In the genomic region with DNA sequence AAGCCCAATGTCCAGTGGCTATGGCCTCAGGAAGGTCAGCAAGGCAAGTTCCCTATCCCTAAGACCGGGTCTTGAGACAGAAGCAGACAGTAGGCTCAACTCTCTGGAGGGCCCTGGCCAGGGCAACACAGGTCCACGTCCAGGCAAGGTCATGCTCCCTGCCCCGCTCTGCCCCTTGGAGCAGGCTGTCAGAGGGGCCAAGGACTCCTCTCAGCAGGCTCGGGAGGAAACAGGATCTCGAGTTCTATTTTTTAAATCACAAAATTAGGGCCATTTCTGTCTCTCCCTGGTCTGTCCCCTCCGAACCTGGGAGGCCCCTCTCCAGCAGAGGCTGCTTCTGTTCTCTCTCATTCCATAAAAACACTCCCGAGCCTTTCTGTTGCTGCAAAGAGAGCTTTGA, we compare ENCODE assay signal across 2 cellular contexts.
TF ChIP-seq lines count a peak whose summit lies in the region.

No MANE protein-coding gene starts in this region.

TF ChIP-seq in neural cell, 6 proteins besides CTCF, POLR2A, EP300 and RAD21:
- no peak for TF ChIP-seq MXI1 (conservative IDR thresholded peaks at IDR 0.05; ENCODE audit: poor library complexity, severe bottlenecking)
- no peak for TF ChIP-seq POLR2AphosphoS5 (IDR thresholded peaks at IDR 0.05)
- TF ChIP-seq TAF1 (IDR thresholded peaks at IDR 0.05; ENCODE audit: low read depth): no peak
- TF ChIP-seq EZH2 (IDR thresholded peaks at IDR 0.05; ENCODE audit: borderline replicate concordance, insufficient read depth, low read length, poor library complexity, severe bottlenecking): no peak
- TF ChIP-seq, protein P1, sequence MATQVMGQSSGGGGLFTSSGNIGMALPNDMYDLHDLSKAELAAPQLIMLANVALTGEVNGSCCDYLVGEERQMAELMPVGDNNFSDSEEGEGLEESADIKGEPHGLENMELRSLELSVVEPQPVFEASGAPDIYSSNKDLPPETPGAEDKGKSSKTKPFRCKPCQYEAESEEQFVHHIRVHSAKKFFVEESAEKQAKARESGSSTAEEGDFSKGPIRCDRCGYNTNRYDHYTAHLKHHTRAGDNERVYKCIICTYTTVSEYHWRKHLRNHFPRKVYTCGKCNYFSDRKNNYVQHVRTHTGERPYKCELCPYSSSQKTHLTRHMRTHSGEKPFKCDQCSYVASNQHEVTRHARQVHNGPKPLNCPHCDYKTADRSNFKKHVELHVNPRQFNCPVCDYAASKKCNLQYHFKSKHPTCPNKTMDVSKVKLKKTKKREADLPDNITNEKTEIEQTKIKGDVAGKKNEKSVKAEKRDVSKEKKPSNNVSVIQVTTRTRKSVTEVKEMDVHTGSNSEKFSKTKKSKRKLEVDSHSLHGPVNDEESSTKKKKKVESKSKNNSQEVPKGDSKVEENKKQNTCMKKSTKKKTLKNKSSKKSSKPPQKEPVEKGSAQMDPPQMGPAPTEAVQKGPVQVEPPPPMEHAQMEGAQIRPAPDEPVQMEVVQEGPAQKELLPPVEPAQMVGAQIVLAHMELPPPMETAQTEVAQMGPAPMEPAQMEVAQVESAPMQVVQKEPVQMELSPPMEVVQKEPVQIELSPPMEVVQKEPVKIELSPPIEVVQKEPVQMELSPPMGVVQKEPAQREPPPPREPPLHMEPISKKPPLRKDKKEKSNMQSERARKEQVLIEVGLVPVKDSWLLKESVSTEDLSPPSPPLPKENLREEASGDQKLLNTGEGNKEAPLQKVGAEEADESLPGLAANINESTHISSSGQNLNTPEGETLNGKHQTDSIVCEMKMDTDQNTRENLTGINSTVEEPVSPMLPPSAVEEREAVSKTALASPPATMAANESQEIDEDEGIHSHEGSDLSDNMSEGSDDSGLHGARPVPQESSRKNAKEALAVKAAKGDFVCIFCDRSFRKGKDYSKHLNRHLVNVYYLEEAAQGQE (IDR thresholded peaks at IDR 0.05; ENCODE audit: borderline replicate concordance): no peak
- TF ChIP-seq SMC3 (conservative IDR thresholded peaks at IDR 0.05; ENCODE audit: poor library complexity): no peak

TF ChIP-seq in HepG2, 621 proteins besides CTCF, POLR2A, EP300 and RAD21:
- no peak for TF ChIP-seq MAFG (CRISPR knock-in tag; IDR thresholded peaks at IDR 0.05)
- TF ChIP-seq ZNF350 (CRISPR knock-in tag; IDR thresholded peaks at IDR 0.05; ENCODE audit: borderline replicate concordance, low read depth): no peak
- TF ChIP-seq KDM3A (CRISPR knock-in tag; IDR thresholded peaks at IDR 0.05; ENCODE audit: low read depth): no peak
- TF ChIP-seq MBD4 (IDR thresholded peaks at IDR 0.05; ENCODE audit: borderline replicate concordance, low read length): no peak
- TF ChIP-seq, protein P2, sequence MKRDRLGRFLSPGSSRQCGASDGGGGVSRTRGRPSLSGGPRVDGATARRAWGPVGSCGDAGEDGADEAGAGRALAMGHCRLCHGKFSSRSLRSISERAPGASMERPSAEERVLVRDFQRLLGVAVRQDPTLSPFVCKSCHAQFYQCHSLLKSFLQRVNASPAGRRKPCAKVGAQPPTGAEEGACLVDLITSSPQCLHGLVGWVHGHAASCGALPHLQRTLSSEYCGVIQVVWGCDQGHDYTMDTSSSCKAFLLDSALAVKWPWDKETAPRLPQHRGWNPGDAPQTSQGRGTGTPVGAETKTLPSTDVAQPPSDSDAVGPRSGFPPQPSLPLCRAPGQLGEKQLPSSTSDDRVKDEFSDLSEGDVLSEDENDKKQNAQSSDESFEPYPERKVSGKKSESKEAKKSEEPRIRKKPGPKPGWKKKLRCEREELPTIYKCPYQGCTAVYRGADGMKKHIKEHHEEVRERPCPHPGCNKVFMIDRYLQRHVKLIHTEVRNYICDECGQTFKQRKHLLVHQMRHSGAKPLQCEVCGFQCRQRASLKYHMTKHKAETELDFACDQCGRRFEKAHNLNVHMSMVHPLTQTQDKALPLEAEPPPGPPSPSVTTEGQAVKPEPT (CRISPR knock-in tag; IDR thresholded peaks at IDR 0.05; ENCODE audit: low read depth): no peak
- TF ChIP-seq HOXA7 (CRISPR knock-in tag; IDR thresholded peaks at IDR 0.05): no peak
- TF ChIP-seq ZNF75D (CRISPR knock-in tag; IDR thresholded peaks at IDR 0.05; ENCODE audit: borderline replicate concordance): no peak
- TF ChIP-seq ZNF7 (CRISPR knock-in tag; IDR thresholded peaks at IDR 0.05): no peak
- TF ChIP-seq, protein P3, sequence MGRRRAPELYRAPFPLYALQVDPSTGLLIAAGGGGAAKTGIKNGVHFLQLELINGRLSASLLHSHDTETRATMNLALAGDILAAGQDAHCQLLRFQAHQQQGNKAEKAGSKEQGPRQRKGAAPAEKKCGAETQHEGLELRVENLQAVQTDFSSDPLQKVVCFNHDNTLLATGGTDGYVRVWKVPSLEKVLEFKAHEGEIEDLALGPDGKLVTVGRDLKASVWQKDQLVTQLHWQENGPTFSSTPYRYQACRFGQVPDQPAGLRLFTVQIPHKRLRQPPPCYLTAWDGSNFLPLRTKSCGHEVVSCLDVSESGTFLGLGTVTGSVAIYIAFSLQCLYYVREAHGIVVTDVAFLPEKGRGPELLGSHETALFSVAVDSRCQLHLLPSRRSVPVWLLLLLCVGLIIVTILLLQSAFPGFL (CRISPR knock-in tag; IDR thresholded peaks at IDR 0.05): no peak
